Comparison of ENCODE assay signal across 33 cellular contexts in the genomic region with DNA sequence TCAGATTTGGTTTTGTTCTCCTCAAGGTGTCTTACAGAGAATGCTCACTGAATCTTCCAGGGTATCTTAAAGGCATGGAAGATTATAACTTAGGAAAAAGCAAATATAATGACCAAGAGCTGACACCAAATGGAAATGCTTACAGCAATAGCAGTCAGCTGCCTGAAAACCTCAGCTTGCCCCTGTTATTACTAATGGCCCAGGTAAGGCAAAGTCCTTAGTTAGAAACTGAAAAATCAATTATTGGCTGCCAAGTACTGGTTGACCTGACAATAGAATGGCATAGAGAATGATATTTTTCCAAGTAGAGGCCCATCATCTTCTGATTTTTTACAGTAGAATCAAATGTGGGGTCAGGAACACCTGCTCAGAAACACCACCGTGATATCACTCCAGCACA.
"Had no signal": no experiment of that assay in that cellular context is flagged by ENCODE, and none has a peak within 500 bp of the region (broad histone marks: within the 10 kb centered on the region; RNA-seq: fewer than 3 reads in every experiment).

No MANE protein-coding gene starts in this region.

- DNase-seq: activated effector memory CD4-positive, alpha-beta T cell treated with anti-CD3 and anti-CD28 coated beads, Interleukin-2, amount 50 U/mL, for 16 hours; activated effector memory CD4-positive, alpha-beta T cell treated with Interleukin-2 at 50 U/mL for 16 hours; activated gamma-delta T cell; activated gamma-delta T cell treated with Interleukin-2 at 50 U/mL for 16 hours; activated naive CD4-positive, alpha-beta T cell; activated naive CD4-positive, alpha-beta T cell treated with anti-CD3 and anti-CD28 coated beads for 36 hours; activated naive CD4-positive, alpha-beta T cell treated with anti-CD3 and anti-CD28 coated beads, Interleukin-2, amount 10 ng/mL, durations not matched to agents 7 days and 5 days; activated naive CD4-positive, alpha-beta T cell treated with anti-CD3 and anti-CD28 coated beads, Interleukin-2, amount 50 U/mL, for 16 hours; activated naive CD4-positive, alpha-beta T cell treated with Interleukin-2 at 50 U/mL for 16 hours; activated naive CD8-positive, alpha-beta T cell treated with anti-CD3 and anti-CD28 coated beads for 36 hours; activated naive CD8-positive, alpha-beta T cell treated with anti-CD3 and anti-CD28 coated beads, Interleukin-2, amount 10 ng/mL, durations not matched to agents 7 days and 5 days; activated naive CD8-positive, alpha-beta T cell treated with anti-CD3 and anti-CD28 coated beads, Interleukin-2, amount 50 U/mL, for 24 hours; activated T-cell treated with anti-CD3 and anti-CD28 coated beads, Interleukin-2, amount 50 U/mL, for 1 hour; activated T-cell treated with anti-CD3 and anti-CD28 coated beads, Interleukin-2, amount 50 U/mL, for 24 hours; activated T-cell treated with anti-CD3 and anti-CD28 coated beads, Interleukin-2, amount 50 U/mL, for 4 hours; activated T-cell treated with anti-CD3 and anti-CD28 coated beads, Interleukin-2, amount 50 U/mL, for 48 hours; activated T-cell treated with anti-CD3 and anti-CD28 coated beads, Interleukin-2, amount 50 U/mL, for 72 hours; adrenal gland; amniotic stem cell; amygdala; anterior cingulate cortex; aorta; body of pancreas; brain microvascular endothelial cell; caudate nucleus; central memory CD4-positive, alpha-beta T cell; cerebellar nuclear complex had no signal

- H3K27ac ChIP-seq: adrenal gland, ascending aorta, body of pancreas, brain microvascular endothelial cell, breast epithelium, cardiac muscle cell had no signal

- H3K4me1 ChIP-seq: adrenal gland, ascending aorta, body of pancreas, breast epithelium had no signal

- ATAC-seq: activated naive CD4-positive, alpha-beta T cell treated with anti-CD3 and anti-CD28 coated beads, Interleukin-2, amount 50 U/mL, for 72 hours; activated naive CD8-positive, alpha-beta T cell treated with anti-CD3 and anti-CD28 coated beads, Interleukin-2, amount 50 U/mL, for 24 hours; activated T-cell treated with anti-CD3 and anti-CD28 coated beads, Interleukin-2, amount 50 U/mL, for 4 hours; activated T-cell treated with anti-CD3 and anti-CD28 coated beads, Interleukin-2, amount 50 U/mL, for 72 hours; activated T-helper 17 cell treated with anti-CD3 and anti-CD28 coated beads, Interleukin-2, amount 50 U/mL, for 72 hours; body of pancreas had no signal

- H3K4me3 ChIP-seq: adrenal gland, ascending aorta, body of pancreas, breast epithelium, cardiac muscle cell had no signal

- H3K27me3 ChIP-seq: adrenal gland, ascending aorta, body of pancreas, brain microvascular endothelial cell, breast epithelium, cardiac muscle cell had no signal

- H3K36me3 ChIP-seq: adrenal gland, ascending aorta, brain microvascular endothelial cell, breast epithelium, cardiac muscle cell had no signal

- FAIRE-seq: bronchial epithelial cell had no signal

- H3K9me3 ChIP-seq: adrenal gland, ascending aorta, body of pancreas had no signal
